In genomic region chr2:76688732-76689131, GRCh38 we compare ENCODE assay signal across 25 cellular contexts.
"Had no signal": no experiment of that assay in that cellular context is flagged by ENCODE, and none has a peak within 500 bp of the region (broad histone marks: within the 10 kb centered on the region; RNA-seq: fewer than 3 reads in every experiment).

No MANE protein-coding gene starts in this region.

- H3K36me3 Mint-ChIP-seq: mesothelial cell of epicardium; naive B cell; naive thymus-derived CD8-positive, alpha-beta T cell had no signal

- H3K27me3 ChIP-seq: dorsolateral prefrontal cortex, esophagus squamous epithelium, gastrocnemius medialis, heart right ventricle, left lung had no signal

- H3K4me3 Mint-ChIP-seq: mesothelial cell of epicardium; naive B cell; naive thymus-derived CD8-positive, alpha-beta T cell had no signal

- H3K36me3 ChIP-seq: esophagus squamous epithelium, gastrocnemius medialis, heart right ventricle, left lung, lower lobe of right lung had no signal

- H3K4me1 ChIP-seq: esophagus squamous epithelium, gastrocnemius medialis, heart right ventricle, left lung, lower lobe of right lung had no signal

- ATAC-seq: esophagus mucosa; gastrocnemius medialis; heart right ventricle; left cardiac atrium; left lung; left ventricle myocardium superior; lower lobe of right lung; mucosa of descending colon; naive thymus-derived CD8-positive, alpha-beta T cell had no signal

- H3K4me1 Mint-ChIP-seq: naive B cell; naive thymus-derived CD8-positive, alpha-beta T cell had no signal

- H3K27me3 Mint-ChIP-seq: naive B cell; naive thymus-derived CD8-positive, alpha-beta T cell had no signal

- DNase-seq: dermis blood vessel endothelial cell; dorsolateral prefrontal cortex; effector CD4-positive, alpha-beta T cell; effector memory CD4-positive, alpha-beta T cell; erythroblast; esophagus squamous epithelium; foreskin fibroblast; foreskin melanocyte; gastrocnemius medialis; glutamatergic neuron; head of caudate nucleus; heart right ventricle; hippocampal formation; left cardiac atrium; left lung; left ventricle myocardium superior; lower lobe of right lung; mesenchymal stem cell; mucosa of descending colon; naive B cell; naive thymus-derived CD8-positive, alpha-beta T cell had no signal

- H3K4me3 ChIP-seq: coronary artery, dorsolateral prefrontal cortex, esophagus squamous epithelium, gastrocnemius medialis, heart right ventricle, left lung, lower lobe of right lung, mucosa of descending colon had no signal

- H3K27ac ChIP-seq: coronary artery, dorsolateral prefrontal cortex, epithelial cell of prostate, esophagus squamous epithelium, gastrocnemius medialis, heart right ventricle, left lung, lower lobe of right lung had no signal

- H3K27ac Mint-ChIP-seq: mesothelial cell of epicardium; naive B cell; naive thymus-derived CD8-positive, alpha-beta T cell had no signal

- H3K9me3 Mint-ChIP-seq: mesothelial cell of epicardium had no signal
